Comparison of ENCODE assay signal across 12 cellular contexts in genomic region chr3:44966795-44967278, GRCh38. TPM values are rescaled to one million over a fixed set of nuclear protein-coding genes. Genes with fewer than 3 reads are reported as not detected.
DNase-seq lines count a peak whose midpoint lies in the region; ATAC-seq and TF ChIP-seq lines count a peak whose summit lies in the region.
"Had no signal": no experiment of that assay in that cellular context is flagged by ENCODE, and none has a peak within 500 bp of the region (broad histone marks: within the 10 kb centered on the region; RNA-seq: fewer than 3 reads in every experiment).

No MANE protein-coding gene starts in this region.

- peaks cover 85% of the 10 kb centered on the region for H3K4me1 Mint-ChIP-seq in activated T-cell treated with anti-CD3 and anti-CD28 coated beads, Interleukin-2, amount 50 U/mL, for 72 hours (ENCODE audit: low read depth)
- peaks cover 11% of the 10 kb centered on the region for H3K4me1 Mint-ChIP-seq in GM23338

- H3K4me3 ChIP-seq in fibroblast of pulmonary artery (replicated peaks; ENCODE audit: low read depth, low read length) (no peak overlapping the region), upper lobe of right lung (no peak overlapping the region), GM23338 (no peak overlapping the region)
- H3K4me3 ChIP-seq: MG63 had no signal

- H3K4me1 ChIP-seq in upper lobe of right lung (peaks cover 65% of the 10 kb centered on the region), GM23338 (ENCODE audit: insufficient read depth) (no peaks in the 10 kb centered on the region)

- H3K4me2 ChIP-seq in GM23338, result no peak overlapping the region

- H3K27me3 Mint-ChIP-seq in activated T-cell treated with anti-CD3 and anti-CD28 coated beads, Interleukin-2, amount 50 U/mL, for 72 hours (ENCODE audit: low read depth), result no peaks in the 10 kb centered on the region
- H3K27me3 Mint-ChIP-seq in GM23338 (ENCODE audit: insufficient read depth, low read depth, poor library complexity), result no peaks in the 10 kb centered on the region
- H3K27me3 Mint-ChIP-seq: activated CD4-positive, alpha-beta T cell treated with anti-CD3 and anti-CD28 coated beads, Interleukin-2, amount 10 ng/mL, durations not matched to agents 24 days and 14 days had no signal

- TF ChIP-seq CTCF in fibroblast of pulmonary artery (IDR thresholded peaks at IDR 0.05; ENCODE audit: low read length, missing control alignments) (no peak), upper lobe of right lung (IDR thresholded peaks at IDR 0.05) (no peak), GM23338 (conservative IDR thresholded peaks at IDR 0.05; ENCODE audit: low read depth in 2 of 2) (no peak)

- no peaks in the 10 kb centered on the region for H3F3A ChIP-seq in GM23338 (replicated peaks; ENCODE audit: low read depth)

- H3K36me3 ChIP-seq in upper lobe of right lung (no peaks in the 10 kb centered on the region), GM23338 (ENCODE audit: insufficient read depth) (no peaks in the 10 kb centered on the region)
- H3K36me3 ChIP-seq: MG63 had no signal

- DNase-seq in activated T-cell treated with anti-CD3 and anti-CD28 coated beads, Interleukin-2, amount 50 U/mL, for 72 hours, result no peak
- no peak for DNase-seq in activated T-cell treated with anti-CD3 and anti-CD28 coated beads for 4 hours
- peak; percentile 62 for DNase-seq in SIG-M5 (lab: John Stamatoyannopoulos, UW)
- peak; percentile 20 for DNase-seq in fibroblast of pulmonary artery (ENCODE audit: low read depth)
- DNase-seq in upper lobe of right lung, result no peak
- DNase-seq in NCI-H1436 (lab: John Stamatoyannopoulos, UW), result no peak
- DNase-seq in GM23338 (ENCODE audit: low spot score), result no peak
- DNase-seq: activated CD4-positive, alpha-beta T cell treated with anti-CD3 and anti-CD28 coated beads, Interleukin-2, amount 10 ng/mL, durations not matched to agents 24 days and 14 days; foreskin melanocyte; MG63; midbrain had no signal

- no peak overlapping the region for H2AFZ ChIP-seq in GM23338

- ATAC-seq in activated T-cell treated with anti-CD3 and anti-CD28 coated beads, Interleukin-2, amount 50 U/mL, for 72 hours (replicated peaks in 1 of 2), result peak; percentile 62
- ATAC-seq in upper lobe of right lung (peak; percentile 42), GM23338 (no peak), GM18858 (IDR thresholded peaks at IDR 0.05; ENCODE audit: unreplicated experiment) (no peak)

- H3K27me3 ChIP-seq in upper lobe of right lung, result no peaks in the 10 kb centered on the region
- no peaks in the 10 kb centered on the region for H3K27me3 ChIP-seq in GM23338 (ENCODE audit: insufficient read depth)
- H3K27me3 ChIP-seq: MG63 had no signal

- peaks cover 55% of the 10 kb centered on the region for H4K20me1 ChIP-seq in GM23338 (replicated peaks; ENCODE audit: insufficient read depth)

- H3K9me2 ChIP-seq in GM23338 (ENCODE audit: insufficient read depth), result no peaks in the 10 kb centered on the region

- H3K9me3 ChIP-seq in upper lobe of right lung, result no peaks in the 10 kb centered on the region
- H3K9me3 ChIP-seq: MG63 had no signal

- peaks cover 97% of the 10 kb centered on the region for H3K79me2 ChIP-seq in GM23338 (replicated peaks; ENCODE audit: insufficient read depth)

- intact Hi-C loops in upper lobe of right lung (cut with DNase I), result no loop called here

- no peaks in the 10 kb centered on the region for H3K9me3 Mint-ChIP-seq in activated T-cell treated with anti-CD3 and anti-CD28 coated beads, Interleukin-2, amount 50 U/mL, for 72 hours
- no peaks in the 10 kb centered on the region for H3K9me3 Mint-ChIP-seq in GM23338
- H3K9me3 Mint-ChIP-seq: activated CD4-positive, alpha-beta T cell treated with anti-CD3 and anti-CD28 coated beads, Interleukin-2, amount 10 ng/mL, durations not matched to agents 24 days and 14 days had no signal

- peaks cover 0 to 1% of the 10 kb centered on the region in 2 donors for H3K36me3 Mint-ChIP-seq in activated T-cell treated with anti-CD3 and anti-CD28 coated beads, Interleukin-2, amount 50 U/mL, for 72 hours (ENCODE audit: insufficient read depth in 2 of 2)
- no peaks in the 10 kb centered on the region for H3K36me3 Mint-ChIP-seq in GM23338 (ENCODE audit: low read depth)

- H3K4me3 Mint-ChIP-seq in activated T-cell treated with anti-CD3 and anti-CD28 coated beads, Interleukin-2, amount 50 U/mL, for 72 hours, result no peak overlapping the region
- H3K4me3 Mint-ChIP-seq in GM23338, result no peak overlapping the region
- H3K4me3 Mint-ChIP-seq: activated CD4-positive, alpha-beta T cell treated with anti-CD3 and anti-CD28 coated beads, Interleukin-2, amount 10 ng/mL, durations not matched to agents 24 days and 14 days had no signal

- peak overlapping the region; percentile 0 for H3K27ac Mint-ChIP-seq in activated T-cell treated with anti-CD3 and anti-CD28 coated beads, Interleukin-2, amount 50 U/mL, for 72 hours
- H3K27ac Mint-ChIP-seq in GM23338, result no peak overlapping the region
- H3K27ac Mint-ChIP-seq: activated CD4-positive, alpha-beta T cell treated with anti-CD3 and anti-CD28 coated beads, Interleukin-2, amount 10 ng/mL, durations not matched to agents 24 days and 14 days had no signal

- no peak overlapping the region for H3K27ac ChIP-seq in upper lobe of right lung
- no peak overlapping the region for H3K27ac ChIP-seq in GM23338 (ENCODE audit: low read depth)

TF ChIP-seq in GM23338, 12 proteins besides CTCF, POLR2A, EP300 and RAD21:
- TF ChIP-seq EZH2phosphoT487 (IDR thresholded peaks at IDR 0.05; ENCODE audit: unreplicated experiment) (no peak), EZH2 (IDR thresholded peaks at IDR 0.05; ENCODE audit: low read depth, unreplicated experiment) (no peak), ZNF331 (CRISPR knock-in tag; IDR thresholded peaks at IDR 0.05; ENCODE audit: low read depth) (no peak), ZNF114 (CRISPR knock-in tag; IDR thresholded peaks at IDR 0.05) (no peak), ETS1 (IDR thresholded peaks at IDR 0.05) (no peak), CREB1 (CRISPR knock-in tag; IDR thresholded peaks at IDR 0.05; ENCODE audit: low read depth) (no peak), POLR2AphosphoS5 (IDR thresholded peaks at IDR 0.05; ENCODE audit: low read depth) (no peak)

RNA-seq across cellular contexts. Expression of gene ZDHHC3, which starts 9.1 kb away (rescaled TPM):
- total RNA-seq in activated T-cell treated with anti-CD3 and anti-CD28 coated beads, Interleukin-2, amount 50 U/mL, for 72 hours, result 10 to 100 TPM; 33.0 to 37.6 TPM
- total RNA-seq in upper lobe of right lung, result 125 TPM
- 71.7 and 84.2 TPM in 2 replicates for total RNA-seq in GM23338 (2014; rRNA removed; shearing (Covaris generic))
- 27.5 and 28.9 TPM in 2 replicates for polyA plus RNA-seq in GM23338 (2016; fragmentation: Nextera tagmentation; extraction: Ambion mirVana)

RNA-seq across cellular contexts. Expression of gene EXOSC7, which starts 9.2 kb away (rescaled TPM):
- 10 to 100 TPM; 42.9 to 46.9 TPM for total RNA-seq in activated T-cell treated with anti-CD3 and anti-CD28 coated beads, Interleukin-2, amount 50 U/mL, for 72 hours
- total RNA-seq in upper lobe of right lung, result 36.2 TPM
- 84.8 and 99.4 TPM in 2 replicates for total RNA-seq in GM23338 (2014; rRNA removed; shearing (Covaris generic))
- 114 and 120 TPM in 2 replicates for polyA plus RNA-seq in GM23338 (2016; fragmentation: Nextera tagmentation; extraction: Ambion mirVana)

RNA-seq across cellular contexts. Expression of gene CLEC3B, which starts 59.3 kb away (rescaled TPM):
- total RNA-seq in activated T-cell treated with anti-CD3 and anti-CD28 coated beads, Interleukin-2, amount 50 U/mL, for 72 hours, result under 1 TPM in 1 of 2 donors, not detected in 1; 0.25 TPM
- total RNA-seq in upper lobe of right lung, result 265 TPM
- total RNA-seq in GM23338 (2014; rRNA removed; shearing (Covaris generic)), result not detected in 2 replicates
- polyA plus RNA-seq in GM23338 (2016; fragmentation: Nextera tagmentation; extraction: Ambion mirVana), result not detected in 2 replicates
- total RNA-seq: activated CD4-positive, alpha-beta T cell treated with anti-CD3 and anti-CD28 coated beads, Interleukin-2, amount 10 ng/mL, durations not matched to agents 24 days and 14 days had no signal

Comparison
In these comparisons a context has a peak if more than half of its experiments do, and no peak if none do; other contexts are left out.
1. ATAC-seq: peak in activated T-cell treated with anti-CD3 and anti-CD28 coated beads, Interleukin-2, amount 50 U/mL, for 72 hours (2 of 2) and upper lobe of right lung (single experiment); none in GM23338 (single experiment) and GM18858 (single experiment).
2. DNase-seq: peak in SIG-M5 (single experiment) and fibroblast of pulmonary artery (single experiment); none in activated T-cell treated with anti-CD3 and anti-CD28 coated beads, Interleukin-2, amount 50 U/mL, for 72 hours (0 of 2), activated T-cell treated with anti-CD3 and anti-CD28 coated beads for 4 hours (single experiment), upper lobe of right lung (single experiment), NCI-H1436 (single experiment) and GM23338 (single experiment).
3. RNA of gene CLEC3B, which starts 59.3 kb away (total RNA-seq): 265 TPM in upper lobe of right lung (single experiment); 0.25 TPM in activated T-cell treated with anti-CD3 and anti-CD28 coated beads, Interleukin-2, amount 50 U/mL, for 72 hours and not detected in GM23338; every median in the first group is over 100 times any median in the second.